In genomic region chr6:147950623-147950987, GRCh38 we compare ENCODE assay signal across 16 cellular contexts.
DNase-seq lines count a peak whose midpoint lies in the region; ATAC-seq and TF ChIP-seq lines count a peak whose summit lies in the region.
"Had no signal": no experiment of that assay in that cellular context is flagged by ENCODE, and none has a peak within 500 bp of the region (broad histone marks: within the 10 kb centered on the region; RNA-seq: fewer than 3 reads in every experiment).

No MANE protein-coding gene starts in this region.

- no peak for TF ChIP-seq RAD21 in SK-N-SH (IDR thresholded peaks at IDR 0.05; ENCODE audit: low read length)

- WGBS in SK-N-SH (ENCODE audit: low lambda C conversion rate) = 7% methylated on average over 5 of the region's 5 CpGs

- H3K27me3 ChIP-seq in SK-N-SH (ENCODE audit: insufficient read depth) = no peaks in the 10 kb centered on the region
- no peaks in the 10 kb centered on the region for H3K27me3 ChIP-seq in upper lobe of right lung
- H3K27me3 ChIP-seq: suprapubic skin had no signal

- no peaks in the 10 kb centered on the region for H3F3A ChIP-seq in SK-N-SH (replicated peaks; ENCODE audit: insufficient read depth)

- TF ChIP-seq EP300 in SK-N-SH (IDR thresholded peaks at IDR 0.05; ENCODE audit: borderline replicate concordance in 1 of 2, low read depth in 1 of 2, low read length in 1 of 2) = no peak

- TF ChIP-seq CTCF in SK-N-SH (IDR thresholded peaks at IDR 0.05) (no peak), fibroblast of mammary gland (conservative IDR thresholded peaks at IDR 0.05; ENCODE audit: control insufficient read depth, insufficient read depth, low read depth, low read length) (no peak), upper lobe of right lung (IDR thresholded peaks at IDR 0.05) (no peak)

- peak overlapping the region; percentile 6; the same call in 1 of the 2 replicates for H2AFZ ChIP-seq in SK-N-SH (ENCODE audit: low read depth)
- H2AFZ ChIP-seq: GM23248, parathyroid adenoma had no signal

- H3K79me2 ChIP-seq in SK-N-SH (ENCODE audit: insufficient read depth) = no peaks in the 10 kb centered on the region
- H3K79me2 ChIP-seq: parathyroid adenoma had no signal

- H3K27ac ChIP-seq in SK-N-SH (ENCODE audit: low read depth in 2 of 2, low read length in 1 of 2) (no peak overlapping the region), upper lobe of right lung (peak overlapping the region; percentile 63)
- H3K27ac ChIP-seq: 22Rv1, GM23248, parathyroid adenoma, suprapubic skin had no signal

- POLR2A ChIA-PET in SK-N-SH (lab: Yijun Ruan, JAX) = no interaction called here

- ATAC-seq in SK-N-SH treated with all-trans-retinoic acid at 6 μM for 48 hours = no peak
- ATAC-seq in upper lobe of right lung = peak; percentile 90
- ATAC-seq in GM18517 (IDR thresholded peaks at IDR 0.05; ENCODE audit: unreplicated experiment) = no peak

- no peak overlapping the region for H3K9ac ChIP-seq in SK-N-SH
- H3K9ac ChIP-seq: GM23248, parathyroid adenoma had no signal

- H3K9me3 ChIP-seq in SK-N-SH (no peaks in the 10 kb centered on the region), upper lobe of right lung (no peaks in the 10 kb centered on the region)
- H3K9me3 ChIP-seq: suprapubic skin had no signal

- H3K4me1 ChIP-seq in SK-N-SH (ENCODE audit: control insufficient read depth in 1 of 2, insufficient read depth in 2 of 2, low read depth in 1 of 2, low read length in 1 of 2) (no peaks in the 10 kb centered on the region), upper lobe of right lung (peaks cover 21% of the 10 kb centered on the region)
- H3K4me1 ChIP-seq: parathyroid adenoma, suprapubic skin had no signal

- no peak overlapping the region for H3K4me2 ChIP-seq in SK-N-SH

- H3K36me3 ChIP-seq in SK-N-SH (replicated peaks in 1 of 2; ENCODE audit: control insufficient read depth in 1 of 2, insufficient read depth in 2 of 2, low read length in 1 of 2) (no peaks in the 10 kb centered on the region), upper lobe of right lung (no peaks in the 10 kb centered on the region)
- H3K36me3 ChIP-seq: suprapubic skin had no signal

- intact Hi-C loops in upper lobe of right lung (cut with DNase I) = no loop called here

- H3K4me3 ChIP-seq in SK-N-SH (ENCODE audit: low read depth in 2 of 2, low read length in 1 of 2) (no peak overlapping the region), fibroblast of mammary gland (ENCODE audit: control insufficient read depth, low read depth, low read length) (no peak overlapping the region), upper lobe of right lung (no peak overlapping the region)
- H3K4me3 ChIP-seq: GM23248, suprapubic skin had no signal

- CTCF ChIA-PET in SK-N-SH (lab: Yijun Ruan, JAX) = no interaction called here

- no peaks in the 10 kb centered on the region for H4K20me1 ChIP-seq in SK-N-SH (ENCODE audit: insufficient read depth)

- DNase-seq in SK-N-SH (no peak), fibroblast of mammary gland (ENCODE audit: low read depth) (peak; percentile 70), myocyte (ENCODE audit: low read depth) (peak; percentile 37), upper lobe of right lung (no peak), Kasumi-1 (lab: John Stamatoyannopoulos, UW) (no peak)
- no peak for DNase-seq in activated CD4-positive, alpha-beta T cell treated with anti-CD3 and anti-CD28 coated beads, Interleukin-2, amount 50 U/mL, for 4 hours
- DNase-seq: DMS 273 treated with DMSO at 0.1 percent for 48 hours, erythroblast, GM23248, NCI-H1105, NCI-H526 had no signal

- no peaks in the 10 kb centered on the region for H3K9me2 ChIP-seq in SK-N-SH

TF ChIP-seq in SK-N-SH, 30 proteins besides CTCF, POLR2A, EP300 and RAD21:
- TF ChIP-seq FOSL2 (IDR thresholded peaks at IDR 0.05; ENCODE audit: borderline replicate concordance, low read depth) = no peak
- no peak for TF ChIP-seq FOXM1 (IDR thresholded peaks at IDR 0.05; ENCODE audit: low read depth)
- no peak for TF ChIP-seq TEAD4 (IDR thresholded peaks at IDR 0.05; ENCODE audit: borderline replicate concordance, insufficient read depth)
- TF ChIP-seq, protein P1, sequence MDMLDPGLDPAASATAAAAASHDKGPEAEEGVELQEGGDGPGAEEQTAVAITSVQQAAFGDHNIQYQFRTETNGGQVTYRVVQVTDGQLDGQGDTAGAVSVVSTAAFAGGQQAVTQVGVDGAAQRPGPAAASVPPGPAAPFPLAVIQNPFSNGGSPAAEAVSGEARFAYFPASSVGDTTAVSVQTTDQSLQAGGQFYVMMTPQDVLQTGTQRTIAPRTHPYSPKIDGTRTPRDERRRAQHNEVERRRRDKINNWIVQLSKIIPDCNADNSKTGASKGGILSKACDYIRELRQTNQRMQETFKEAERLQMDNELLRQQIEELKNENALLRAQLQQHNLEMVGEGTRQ (IDR thresholded peaks at IDR 0.05; ENCODE audit: borderline replicate concordance, low read depth, low read length) = no peak
- no peak for TF ChIP-seq RCOR1 (IDR thresholded peaks at IDR 0.05; ENCODE audit: low read length)
- no peak for TF ChIP-seq MAX (IDR thresholded peaks at IDR 0.05; ENCODE audit: low read depth)
- no peak for TF ChIP-seq NRF1 (IDR thresholded peaks at IDR 0.05; ENCODE audit: low read depth, low read length)
- no peak for TF ChIP-seq SMC3 (IDR thresholded peaks at IDR 0.05; ENCODE audit: low read depth, low read length)
- no peak for TF ChIP-seq MXI1 (IDR thresholded peaks at IDR 0.05; ENCODE audit: low read depth, low read length)
- TF ChIP-seq NFIC (IDR thresholded peaks at IDR 0.05; ENCODE audit: borderline replicate concordance) = no peak
- TF ChIP-seq GABPA (IDR thresholded peaks at IDR 0.05; ENCODE audit: low read depth) = no peak
- no peak for TF ChIP-seq TCF12 (IDR thresholded peaks at IDR 0.05)
- TF ChIP-seq MEF2A (IDR thresholded peaks at IDR 0.05; ENCODE audit: borderline replicate concordance, low read depth) = no peak
- TF ChIP-seq RXRA (IDR thresholded peaks at IDR 0.05; ENCODE audit: borderline replicate concordance, low read depth) = no peak

TF ChIP-seq in SK-N-SH treated with all-trans-retinoic acid at 6 μM for 48 hours, 23 proteins besides CTCF, POLR2A, EP300 and RAD21 (continues in another document):
- TF ChIP-seq ZFP30 (CRISPR knock-in tag; IDR thresholded peaks at IDR 0.05) (no peak), ZNF8 (CRISPR knock-in tag; IDR thresholded peaks at IDR 0.05) (no peak), BACH2 (CRISPR knock-in tag; IDR thresholded peaks at IDR 0.05; ENCODE audit: borderline replicate concordance) (no peak), ARNTL (CRISPR knock-in tag; IDR thresholded peaks at IDR 0.05; ENCODE audit: borderline replicate concordance, low read depth) (no peak), ZFP3 (CRISPR knock-in tag; IDR thresholded peaks at IDR 0.05) (no peak), GLIS3 (CRISPR knock-in tag; IDR thresholded peaks at IDR 0.05) (no peak), TSHZ2 (CRISPR knock-in tag; IDR thresholded peaks at IDR 0.05) (no peak), PATZ1 (CRISPR knock-in tag; IDR thresholded peaks at IDR 0.05; ENCODE audit: borderline replicate concordance) (no peak), ZC3H10 (CRISPR knock-in tag; IDR thresholded peaks at IDR 0.05) (no peak), ZNF70 (CRISPR knock-in tag; IDR thresholded peaks at IDR 0.05) (no peak)
- TF ChIP-seq, protein P2, sequence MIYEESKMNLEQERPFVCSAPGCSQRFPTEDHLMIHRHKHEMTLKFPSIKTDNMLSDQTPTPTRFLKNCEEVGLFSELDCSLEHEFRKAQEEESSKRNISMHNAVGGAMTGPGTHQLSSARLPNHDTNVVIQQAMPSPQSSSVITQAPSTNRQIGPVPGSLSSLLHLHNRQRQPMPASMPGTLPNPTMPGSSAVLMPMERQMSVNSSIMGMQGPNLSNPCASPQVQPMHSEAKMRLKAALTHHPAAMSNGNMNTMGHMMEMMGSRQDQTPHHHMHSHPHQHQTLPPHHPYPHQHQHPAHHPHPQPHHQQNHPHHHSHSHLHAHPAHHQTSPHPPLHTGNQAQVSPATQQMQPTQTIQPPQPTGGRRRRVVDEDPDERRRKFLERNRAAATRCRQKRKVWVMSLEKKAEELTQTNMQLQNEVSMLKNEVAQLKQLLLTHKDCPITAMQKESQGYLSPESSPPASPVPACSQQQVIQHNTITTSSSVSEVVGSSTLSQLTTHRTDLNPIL (CRISPR knock-in tag; IDR thresholded peaks at IDR 0.05; ENCODE audit: low read depth) = no peak

Comparison
In these comparisons a context has a peak if more than half of its experiments do, and no peak if none do; other contexts are left out.
1. DNase-seq: peak in fibroblast of mammary gland (single experiment) and myocyte (single experiment); none in SK-N-SH (single experiment), upper lobe of right lung (single experiment), Kasumi-1 (0 of 2) and activated CD4-positive, alpha-beta T cell treated with anti-CD3 and anti-CD28 coated beads, Interleukin-2, amount 50 U/mL, for 4 hours (0 of 2).